14 cellular contexts compared by ENCODE assay signal in the genomic region with DNA sequence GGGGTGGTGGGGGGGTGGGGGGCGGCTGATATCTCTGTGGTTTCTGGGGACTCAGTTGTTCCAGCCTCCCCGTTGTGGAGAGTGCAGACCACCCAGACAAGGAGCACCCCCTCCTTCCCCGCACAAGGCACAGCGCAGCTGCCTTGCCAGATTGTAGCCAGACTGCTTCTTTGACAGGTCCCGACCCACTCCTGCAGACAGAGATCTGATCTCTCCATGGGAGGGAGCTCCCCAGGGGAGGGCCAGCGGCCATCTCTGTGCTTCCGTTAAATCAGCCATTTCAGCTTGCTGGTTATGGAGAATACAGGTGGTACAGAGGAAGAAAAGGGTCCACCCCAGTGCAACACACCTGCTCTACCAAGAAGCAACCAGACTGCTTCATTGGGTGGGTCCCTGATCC.
"Had no signal": no experiment of that assay in that cellular context is flagged by ENCODE, and none has a peak within 500 bp of the region (broad histone marks: within the 10 kb centered on the region; RNA-seq: fewer than 3 reads in every experiment).

No MANE protein-coding gene starts in this region.

- H3K27me3 Mint-ChIP-seq: activated CD4-positive, alpha-beta T cell treated with anti-CD3 and anti-CD28 coated beads, Interleukin-2, amount 10 ng/mL, durations not matched to agents 7 days and 5 days; activated naive CD8-positive, alpha-beta T cell treated with anti-CD3 and anti-CD28 coated beads, Interleukin-2, amount 10 ng/mL, durations not matched to agents 7 days and 5 days had no signal

- H3K4me3 Mint-ChIP-seq: activated CD4-positive, alpha-beta T cell treated with anti-CD3 and anti-CD28 coated beads, Interleukin-2, amount 10 ng/mL, durations not matched to agents 7 days and 5 days; activated CD8-positive, alpha-beta T cell treated with anti-CD3 and anti-CD28 coated beads, Interleukin-2, amount 10 ng/mL, durations not matched to agents 7 days and 5 days; activated naive CD8-positive, alpha-beta T cell treated with anti-CD3 and anti-CD28 coated beads, Interleukin-2, amount 10 ng/mL, durations not matched to agents 7 days and 5 days; activated T-cell treated with anti-CD3 and anti-CD28 coated beads, Interleukin-2, amount 50 U/mL, for 24 hours; nephron progenitor cell had no signal

- H3K27ac Mint-ChIP-seq: activated CD4-positive, alpha-beta T cell treated with anti-CD3 and anti-CD28 coated beads, Interleukin-2, amount 10 ng/mL, durations not matched to agents 7 days and 5 days; activated CD8-positive, alpha-beta T cell treated with anti-CD3 and anti-CD28 coated beads, Interleukin-2, amount 10 ng/mL, durations not matched to agents 7 days and 5 days; activated naive CD8-positive, alpha-beta T cell treated with anti-CD3 and anti-CD28 coated beads, Interleukin-2, amount 10 ng/mL, durations not matched to agents 7 days and 5 days; activated T-cell treated with anti-CD3 and anti-CD28 coated beads, Interleukin-2, amount 50 U/mL, for 24 hours; activated T-helper 2 cell treated with anti-CD3 and anti-CD28 coated beads, Interferon-gamma antibody, Interleukin-2, Interleukin-4, amounts not matched to agents 10 μg/mL and 5 μg/mL and 100 μg/mL, durations not matched to agents 14 hours and 24 hours and 36 hours; nephron progenitor cell had no signal

- H3K4me3 ChIP-seq: cardiac muscle cell, left lung, tibial nerve had no signal

- H3K4me1 ChIP-seq: left lung, tibial nerve had no signal

- H3K27ac ChIP-seq: cardiac muscle cell, left lung, tibial nerve had no signal

- DNase-seq: activated CD4-positive, alpha-beta T cell treated with anti-CD3 and anti-CD28 coated beads, Interleukin-2, amount 10 ng/mL, durations not matched to agents 7 days and 5 days; activated CD8-positive, alpha-beta T cell treated with anti-CD3 and anti-CD28 coated beads, Interleukin-2, amount 10 ng/mL, durations not matched to agents 7 days and 5 days; activated naive CD4-positive, alpha-beta T cell treated with Interleukin-2 at 50 U/mL for 16 hours; activated naive CD8-positive, alpha-beta T cell treated with anti-CD3 and anti-CD28 coated beads, Interleukin-2, amount 10 ng/mL, durations not matched to agents 7 days and 5 days; activated T-cell treated with anti-CD3 and anti-CD28 coated beads, Interleukin-2, amount 50 U/mL, for 24 hours; dermis blood vessel endothelial cell; effector memory CD4-positive, alpha-beta T cell; left lung; nephron progenitor cell; occipital lobe; stimulated activated naive CD8-positive, alpha-beta T cell treated with anti-CD3 and anti-CD28 coated beads, Interleukin-15, Interleukin-2, amounts not matched to agents 100 U/mL and 50 U/mL, for 24 hours had no signal

- H3K36me3 ChIP-seq: cardiac muscle cell, left lung, tibial nerve had no signal

- ATAC-seq: activated CD8-positive, alpha-beta T cell treated with anti-CD3 and anti-CD28 coated beads, Interleukin-2, amount 10 ng/mL, durations not matched to agents 7 days and 5 days; stimulated activated naive CD8-positive, alpha-beta T cell treated with anti-CD3 and anti-CD28 coated beads, Interleukin-15, Interleukin-2, amounts not matched to agents 100 U/mL and 50 U/mL, for 24 hours had no signal

- H3K4me1 Mint-ChIP-seq: activated CD4-positive, alpha-beta T cell treated with anti-CD3 and anti-CD28 coated beads, Interleukin-2, amount 10 ng/mL, durations not matched to agents 7 days and 5 days; nephron progenitor cell had no signal

- H3K27me3 ChIP-seq: cardiac muscle cell, left lung, tibial nerve had no signal
